In genomic region chr14:95156765-95157194, GRCh38 we compare ENCODE assay signal across 8 cellular contexts. TPM values are rescaled to one million over a fixed set of nuclear protein-coding genes. Genes with fewer than 3 reads are reported as not detected.
A peak's percentile ranks its signal among the peaks of the same experiment; 100 is the strongest.
DNase-seq lines count a peak whose midpoint lies in the region; TF ChIP-seq lines count a peak whose summit lies in the region.

No MANE protein-coding gene starts in this region.

- H3K36me3 Mint-ChIP-seq in activated T-cell treated with anti-CD3 and anti-CD28 coated beads, Interleukin-2, amount 50 U/mL, for 24 hours (ENCODE audit: low read depth), result peaks cover 44% of the 10 kb centered on the region
- H3K36me3 Mint-ChIP-seq in neural crest cell (ENCODE audit: low read depth), result peaks cover 4% of the 10 kb centered on the region
- H3K36me3 Mint-ChIP-seq in type B pancreatic cell, result peaks cover 18% of the 10 kb centered on the region

- H3K4me1 Mint-ChIP-seq in activated T-cell treated with anti-CD3 and anti-CD28 coated beads, Interleukin-2, amount 50 U/mL, for 24 hours (ENCODE audit: low read depth), result peaks cover 46% of the 10 kb centered on the region
- peaks cover 48% of the 10 kb centered on the region for H3K4me1 Mint-ChIP-seq in neural crest cell
- H3K4me1 Mint-ChIP-seq in type B pancreatic cell (ENCODE audit: unreplicated experiment), result peaks cover 48% of the 10 kb centered on the region

- peaks cover 67% of the 10 kb centered on the region for H3K79me2 ChIP-seq in Loucy (ENCODE audit: insufficient read depth, low read length)

- DNase-seq in GM10266 (ENCODE audit: extremely low spot score) (peak; percentile 35), H7 (peak; percentile 64), fibroblast of mammary gland (ENCODE audit: low read depth) (peak; percentile 25), neural crest cell (ENCODE audit: low read depth, low spot score) (peak; percentile 9), type B pancreatic cell (ENCODE audit: extremely low spot score, unreplicated experiment) (peak; percentile 73), NCI-H1048 (lab: John Stamatoyannopoulos, UW) (no peak)
- peak; percentile 70 for DNase-seq in activated T-cell treated with anti-CD3 and anti-CD28 coated beads, Interleukin-2, amount 50 U/mL, for 24 hours

- no peaks in the 10 kb centered on the region for H3K9me3 Mint-ChIP-seq in activated T-cell treated with anti-CD3 and anti-CD28 coated beads, Interleukin-2, amount 50 U/mL, for 24 hours
- H3K9me3 Mint-ChIP-seq in neural crest cell, result no peaks in the 10 kb centered on the region
- no peaks in the 10 kb centered on the region for H3K9me3 Mint-ChIP-seq in type B pancreatic cell

- H3K9me2 ChIP-seq in Loucy (replicated peaks; ENCODE audit: low read depth, low read length), result no peaks in the 10 kb centered on the region

- H3K27ac Mint-ChIP-seq in activated T-cell treated with anti-CD3 and anti-CD28 coated beads, Interleukin-2, amount 50 U/mL, for 24 hours, result peak overlapping the region; percentile 89
- H3K27ac Mint-ChIP-seq in neural crest cell (ENCODE audit: unreplicated experiment) (peak overlapping the region; percentile 92), type B pancreatic cell (peak overlapping the region; percentile 78)

- peak overlapping the region; percentile 32; the same call in 1 of the 2 replicates for H2AFZ ChIP-seq in Loucy (ENCODE audit: low read length)

- H3K36me3 ChIP-seq in H7 (replicated peaks; ENCODE audit: control insufficient read depth, insufficient read depth, low read length), result no peaks in the 10 kb centered on the region
- H3K36me3 ChIP-seq in Loucy (ENCODE audit: insufficient read depth, low read length), result no peaks in the 10 kb centered on the region

- no peaks in the 10 kb centered on the region for H3K27me3 ChIP-seq in H7 (ENCODE audit: control insufficient read depth, insufficient read depth, low read length)
- no peaks in the 10 kb centered on the region for H3K27me3 ChIP-seq in Loucy (ENCODE audit: insufficient read depth, low read length, poor library complexity, severe bottlenecking)

- peak overlapping the region; percentile 97 for H3K9ac ChIP-seq in Loucy (ENCODE audit: low read depth, low read length, poor library complexity, severe bottlenecking)

- peak overlapping the region; percentile 87 for H3K4me3 Mint-ChIP-seq in activated T-cell treated with anti-CD3 and anti-CD28 coated beads, Interleukin-2, amount 50 U/mL, for 24 hours
- H3K4me3 Mint-ChIP-seq in neural crest cell, result peak overlapping the region; percentile 94
- peak overlapping the region; percentile 91 for H3K4me3 Mint-ChIP-seq in type B pancreatic cell

- H3K4me2 ChIP-seq in Loucy (ENCODE audit: low read depth, low read length, poor library complexity, severe bottlenecking), result peak overlapping the region; percentile 97

- H3K9me3 ChIP-seq in Loucy (ENCODE audit: insufficient read depth, low read depth, low read length), result no peaks in the 10 kb centered on the region

- peaks cover 44% of the 10 kb centered on the region for H4K20me1 ChIP-seq in Loucy (ENCODE audit: insufficient read depth, low read length, poor library complexity, severe bottlenecking)

- no peaks in the 10 kb centered on the region; the same call in 1 of the 2 replicates for H3F3A ChIP-seq in Loucy (ENCODE audit: low read depth)

- no peak for TF ChIP-seq CTCF in GM10266 (IDR thresholded peaks at IDR 0.05; ENCODE audit: control insufficient read depth, insufficient read depth, low read depth, missing control alignments)
- TF ChIP-seq CTCF in Loucy (conservative IDR thresholded peaks at IDR 0.05; ENCODE audit: low read length), result no peak
- no peak for TF ChIP-seq CTCF in fibroblast of mammary gland (conservative IDR thresholded peaks at IDR 0.05; ENCODE audit: control insufficient read depth, insufficient read depth, low read depth, low read length)
- TF ChIP-seq CTCF in neural crest cell (conservative IDR thresholded peaks at IDR 0.05), result no peak
- TF ChIP-seq CTCF in type B pancreatic cell (conservative IDR thresholded peaks at IDR 0.05), result no peak

- H3K4me3 ChIP-seq in H7 (ENCODE audit: insufficient read depth, low read depth, low read length) (peak overlapping the region; percentile 88), Loucy (ENCODE audit: low read length, poor library complexity, severe bottlenecking) (peak overlapping the region; percentile 99), fibroblast of mammary gland (ENCODE audit: control insufficient read depth, low read depth, low read length) (peak overlapping the region; percentile 74)

- peaks cover 48% of the 10 kb centered on the region for H3K4me1 ChIP-seq in Loucy (ENCODE audit: insufficient read depth, low read length, poor library complexity, severe bottlenecking)

- no peaks in the 10 kb centered on the region for H3K27me3 Mint-ChIP-seq in activated T-cell treated with anti-CD3 and anti-CD28 coated beads, Interleukin-2, amount 50 U/mL, for 24 hours
- H3K27me3 Mint-ChIP-seq in neural crest cell (ENCODE audit: low read depth), result no peaks in the 10 kb centered on the region
- no peaks in the 10 kb centered on the region for H3K27me3 Mint-ChIP-seq in type B pancreatic cell

RNA-seq across cellular contexts. Expression of gene DICER1, which starts 0.5 kb away (rescaled TPM):
- total RNA-seq in H7 (2014; rRNA removed; shearing (Covaris generic)), result 39.7 and 68.8 TPM in 2 replicates
- total RNA-seq in neural crest cell (104 and 115 TPM in 2 replicates), type B pancreatic cell (ENCODE audit: low replicate concordance) (100 and 107 TPM in 2 replicates)
